8 cellular contexts compared by ENCODE assay signal in genomic region chr1:89519779-89520358, GRCh38. TPM values are rescaled to one million over a fixed set of nuclear protein-coding genes. Genes with fewer than 3 reads are reported as not detected.
DNase-seq lines count a peak whose midpoint lies in the region; ATAC-seq, FAIRE-seq and TF ChIP-seq lines count a peak whose summit lies in the region.

No MANE protein-coding gene starts in this region.

- H3K9me3 ChIP-seq in Panc1 (ENCODE audit: control insufficient read depth, insufficient read depth, low read depth, low read length) (peaks cover 4% of the 10 kb centered on the region; the same call in 1 of the 2 replicates), GM12878 (replicated peaks; ENCODE audit: control insufficient read depth, insufficient read depth, low read length) (no peaks in the 10 kb centered on the region; the same call in 2 of the 3 replicates), lower lobe of right lung (no peaks in the 10 kb centered on the region)

- TF ChIP-seq CTCF in AG09319 (IDR thresholded peaks at IDR 0.05; ENCODE audit: low read depth, low read length), result peak; percentile 76
- TF ChIP-seq CTCF in Panc1 (IDR thresholded peaks at IDR 0.05), result peak; percentile 77; the same call in 1 of the 2 replicates
- TF ChIP-seq CTCF in GM12878 (IDR thresholded peaks at IDR 0.05 in 2 of 3, conservative IDR thresholded peaks at IDR 0.05 in 1 of 3; ENCODE audit: control insufficient read depth in 2 of 3, extremely low read depth in 1 of 3, insufficient read depth in 1 of 3, low read depth in 3 of 3, low read length in 3 of 3), result peak; percentile 74 to 80 (median 75)
- peak; percentile 69 for TF ChIP-seq CTCF in lower lobe of right lung (IDR thresholded peaks at IDR 0.05)

- peak; percentile 40 for ATAC-seq in HG03060 (IDR thresholded peaks at IDR 0.05; ENCODE audit: low read depth, unreplicated experiment)
- ATAC-seq in Panc1, result no peak
- peak; percentile 49 for ATAC-seq in GM12878
- ATAC-seq in lower lobe of right lung, result no peak
- no peak for ATAC-seq in GM18861 (IDR thresholded peaks at IDR 0.05; ENCODE audit: unreplicated experiment)

- H3K27ac ChIP-seq in Panc1 (ENCODE audit: low read length) (no peak overlapping the region), GM12878 (ENCODE audit: control insufficient read depth, insufficient read depth) (no peak overlapping the region), lower lobe of right lung (no peak overlapping the region)

- DNase-seq in AG09319 (ENCODE audit: extremely low read depth, low read depth), result no peak
- DNase-seq in GM12892 (ENCODE audit: insufficient read length), result peak; percentile 26
- DNase-seq in Panc1 (ENCODE audit: low read depth, low spot score), result peak; percentile 15
- no peak for DNase-seq in GM12878 (ENCODE audit: low read depth, low spot score)
- no peak for DNase-seq in lower lobe of right lung
- no peak for DNase-seq in amniotic stem cell (lab: John Stamatoyannopoulos, UW)

- TF ChIP-seq RAD21 in GM12878 (IDR thresholded peaks at IDR 0.05; ENCODE audit: insufficient read depth, low read depth, low read length), result peak; percentile 90

- SMC1A ChIA-PET in GM12878 (lab: Charles Lee; ENCODE audit: uncharacterized antibody, unreplicated experiment), result interaction anchor here (1.0 to 5.1 kb wide), 8 partner anchors 65 to 243 kb away, joined by 3 to 29 read pairs (median 5); no protein-coding TSS in a partner anchor

- no peak overlapping the region for H2AFZ ChIP-seq in GM12878 (ENCODE audit: control insufficient read depth, low read depth, low read length)

- POLR2A ChIA-PET in Panc1 (lab: Charles Lee), result interaction anchor here (0.7 kb wide), 1 partner anchor 717 kb away, joined by 6 read pairs; no protein-coding TSS in a partner anchor
- POLR2A ChIA-PET in GM12878 (lab: Charles Lee), result no interaction called here

- H4K20me1 ChIP-seq in GM12878 (ENCODE audit: control insufficient read depth, insufficient read depth), result no peaks in the 10 kb centered on the region

- TF ChIP-seq EP300 in GM12878 (IDR thresholded peaks at IDR 0.05; ENCODE audit: borderline replicate concordance in 1 of 2, control insufficient read depth in 1 of 2, low read depth in 2 of 2, low read length in 2 of 2), result no peak

- H3K27me3 ChIP-seq in Panc1 (ENCODE audit: control insufficient read depth, insufficient read depth, low read length) (no peaks in the 10 kb centered on the region), GM12878 (replicated peaks in 1 of 2; ENCODE audit: control insufficient read depth in 2 of 2, insufficient read depth in 2 of 2, low read length in 1 of 2) (no peaks in the 10 kb centered on the region), lower lobe of right lung (ENCODE audit: low read depth) (no peaks in the 10 kb centered on the region)

- in situ Hi-C loops in Panc1 (cut with HindIII; ENCODE audit: low pct_unique_long_range_greater_than_20kb, low sequenced_read_pairs), result no loop called here
- in situ Hi-C loops in GM12878 (cut with MboI), result loop anchor here (5.0 to 25.0 kb wide), 2 partner anchors 77 to 467 kb away; partner anchors contain the start of gene ZNF326

- TF ChIP-seq POLR2A in GM12892 (IDR thresholded peaks at IDR 0.05; ENCODE audit: low read depth, low read length) (no peak), GM12878 (IDR thresholded peaks at IDR 0.05; ENCODE audit: low read depth, low read length) (no peak)

- FAIRE-seq in GM12892 (lab: Jason Lieb, UNC), result peak; percentile 36
- peak; percentile 73 for FAIRE-seq in GM12878 (lab: Jason Lieb, UNC)

- H3K4me3 ChIP-seq in Panc1 (ENCODE audit: low read depth in 2 of 2, low read length in 2 of 2) (no peak overlapping the region), GM12878 (no peak overlapping the region), lower lobe of right lung (no peak overlapping the region)

- intact Hi-C loops in Panc1 (cut with micrococcal nuclease; ENCODE audit: unreplicated experiment), result loop anchor here (2.0 kb wide), 1 partner anchor 79 kb away; no protein-coding TSS in a partner anchor
- intact Hi-C loops in GM12878 (cut with micrococcal nuclease; ENCODE audit: unreplicated experiment), result loop anchor here (1.0 to 5.0 kb wide), 3 partner anchors 79 to 302 kb away; partner anchors contain the start of gene LRRC8D
- intact Hi-C loops in lower lobe of right lung (cut with DNase I), result no loop called here

- BruUV-seq in Panc1 (replicated peaks; lab: Mats Ljungman, UMichigan) (no TSS peak), GM12878 (replicated peaks; lab: Mats Ljungman, UMichigan) (no TSS peak)

- 95% methylated on average over 1 of the region's 1 CpG for WGBS in GM12878 (ENCODE audit: insufficient coverage, insufficient replicate concordance, low lambda C conversion rate, missing lambda C conversion rate)

- H3K36me3 ChIP-seq in Panc1 (ENCODE audit: control insufficient read depth, insufficient read depth, low read length), result no peaks in the 10 kb centered on the region
- no peaks in the 10 kb centered on the region for H3K36me3 ChIP-seq in GM12878 (ENCODE audit: control insufficient read depth in 2 of 2, insufficient read depth in 2 of 2, low read length in 1 of 2)
- H3K36me3 ChIP-seq in lower lobe of right lung, result no peaks in the 10 kb centered on the region

- RAD21 ChIA-PET in GM12878 (lab: Charles Lee; ENCODE audit: unreplicated experiment), result interaction anchor here (0.8 to 2.7 kb wide), 3 partner anchors 91 to 430 kb away, joined by 3 to 8 read pairs (median 7); no protein-coding TSS in a partner anchor

- H3K79me2 ChIP-seq in GM12878 (ENCODE audit: control insufficient read depth, insufficient read depth, low read length), result peaks cover 2% of the 10 kb centered on the region

- H3K4me1 ChIP-seq in Panc1 (ENCODE audit: control insufficient read depth, insufficient read depth, low read length), result peaks cover 8% of the 10 kb centered on the region
- H3K4me1 ChIP-seq in GM12878 (ENCODE audit: control insufficient read depth, insufficient read depth, low read length), result 0 out of 2 replicates have a peak, but pooled peaks cover 4% of the 10 kb centered on the region
- peaks cover 4% of the 10 kb centered on the region for H3K4me1 ChIP-seq in lower lobe of right lung

- no peak overlapping the region for H3K4me2 ChIP-seq in GM12878 (ENCODE audit: control insufficient read depth, insufficient read depth)

- CTCF ChIA-PET in Panc1 (lab: Charles Lee) (interaction anchor here (0.7 kb wide), 2 partner anchors 111 to 116 kb away, joined by 3 to 4 read pairs; no protein-coding TSS in a partner anchor), GM12878 (lab: Yijun Ruan, JAX) (interaction anchor here (0.9 to 7.1 kb wide), 11 partner anchors 57 to 272 kb away, joined by 3 to 80 read pairs (median 4); no protein-coding TSS in a partner anchor)

- H3K9ac ChIP-seq in GM12878 (ENCODE audit: control insufficient read depth, insufficient read depth, low read length), result no peak overlapping the region

TF ChIP-seq in GM12878, 131 proteins besides CTCF, POLR2A, EP300 and RAD21:
- TF ChIP-seq HDAC2 (IDR thresholded peaks at IDR 0.05) (no peak), RUNX3 (IDR thresholded peaks at IDR 0.05; ENCODE audit: low read length) (peak; percentile 26; the same call in 1 of the 2 replicates), SMC3 (IDR thresholded peaks at IDR 0.05; ENCODE audit: borderline replicate concordance, low read length) (peak; percentile 79)

RNA-seq across cellular contexts. Expression of gene LRRC8B, which starts 4.8 kb away (rescaled TPM):
- 2.4 TPM for polyA plus RNA-seq in GM12892 (2012; ENCODE audit: missing spikeins)
- 27.3 TPM for total RNA-seq in Panc1 (2021; ENCODE audit: unreplicated experiment)
- 9.8 TPM for polyA plus RNA-seq in Panc1 (2012; ENCODE audit: insufficient read length)
- total RNA-seq in GM12878 (2013; cell fraction: nucleolus; rRNA removed), result 66.1 and 72.8 TPM in 2 replicates
- total RNA-seq in GM12878 (2014; rRNA removed), result 5.4 and 5.8 TPM in 2 replicates
- 5.4 and 6.2 TPM in 2 replicates for total RNA-seq in GM12878 (2014; rRNA removed; fragmentation: Illumina TruSeq; extraction: Trizol)
- 7.9 and 8.9 TPM in 2 replicates for total RNA-seq in GM12878 (2021)
- 1.5 TPM for polyA plus RNA-seq in GM12878 (2011; ENCODE audit: low read depth)
- polyA plus RNA-seq in GM12878 (2011; rRNA removed), result 9.0 and 9.2 TPM in 2 replicates
- 8.0 and 11.0 TPM in 2 replicates for polyA plus RNA-seq in GM12878 (2011; cell fraction: cytosol; rRNA removed)
- 8.9 and 9.8 TPM in 2 replicates for polyA plus RNA-seq in GM12878 (2011; cell fraction: nucleus; rRNA removed)
- 1.6 and 1.8 TPM in 2 replicates for polyA plus RNA-seq in GM12878 (2012)
- 5.4 and 7.7 TPM in 2 replicates for polyA plus RNA-seq in GM12878 (2014; fragmentation: Illumina TruSeq; extraction: Trizol)
- 1 to 10 TPM; 1.3 to 1.4 TPM for polyA plus RNA-seq in GM12878 (2014; fragmentation: Nextera tagmentation; extraction: Ambion mirVana)
- 2.7 and 3.4 TPM in 2 replicates for polyA plus RNA-seq in GM12878 (2014; rRNA removed)
- polyA plus RNA-seq in GM12878 (2016; fragmentation: Nextera tagmentation; extraction: Ambion mirVana), result 1 to 10 TPM; 6.4 to 7.6 TPM
- polyA minus RNA-seq in GM12878 (2011; rRNA and poly(A)+ RNA removed), result 22.8 and 23.3 TPM in 2 replicates
- 6.0 and 7.7 TPM in 2 replicates for polyA minus RNA-seq in GM12878 (2011; cell fraction: cytosol; rRNA and poly(A)+ RNA removed)
- 12.0 and 19.4 TPM in 2 replicates for polyA minus RNA-seq in GM12878 (2011; cell fraction: nucleus; rRNA and poly(A)+ RNA removed)
- 16.4 TPM for total RNA-seq in lower lobe of right lung

Comparison
In these comparisons a context has a peak if more than half of its experiments do, and no peak if none do; other contexts are left out.
1. DNase-seq: peak in GM12892 (single experiment) and Panc1 (single experiment); none in AG09319 (single experiment), GM12878 (single experiment), lower lobe of right lung (single experiment) and amniotic stem cell (single experiment).
2. ATAC-seq: peak in HG03060 (single experiment) and GM12878 (single experiment); none in Panc1 (single experiment), lower lobe of right lung (0 of 2) and GM18861 (single experiment).
3. Peak in every context shown above with its lines, with median percentiles within 50 percentile points of each other: CTCF ChIP-seq.